Comparison of ENCODE assay signal across 1 cellular context in genomic region chr21:39051561-39051949, GRCh38.
TF ChIP-seq lines count a peak whose summit lies in the region.

No MANE protein-coding gene starts in this region.

TF ChIP-seq in GM23338, 12 proteins besides CTCF, POLR2A, EP300 and RAD21 (continued from another document):
- no peak for TF ChIP-seq REST (IDR thresholded peaks at IDR 0.05; ENCODE audit: unreplicated experiment)
- TF ChIP-seq EZH2 (IDR thresholded peaks at IDR 0.05; ENCODE audit: low read depth, unreplicated experiment): no peak
- no peak for TF ChIP-seq JUNB (IDR thresholded peaks at IDR 0.05; ENCODE audit: unreplicated experiment)
- TF ChIP-seq ZNF114 (CRISPR knock-in tag; IDR thresholded peaks at IDR 0.05): no peak
- TF ChIP-seq ZNF331 (CRISPR knock-in tag; IDR thresholded peaks at IDR 0.05; ENCODE audit: low read depth): no peak
